In genomic region chr5:176638437-176638836, GRCh38 we compare ENCODE assay signal across 39 cellular contexts. TPM values are rescaled to one million over a fixed set of nuclear protein-coding genes. Genes with fewer than 3 reads are reported as not detected.
"Had no signal": no experiment of that assay in that cellular context is flagged by ENCODE, and none has a peak within 500 bp of the region (broad histone marks: within the 10 kb centered on the region; RNA-seq: fewer than 3 reads in every experiment).

No MANE protein-coding gene starts in this region.

- H3K4me3 Mint-ChIP-seq: activated CD4-positive, alpha-beta memory T cell treated with anti-CD3 and anti-CD28 coated beads, Interleukin-2, amount 10 ng/mL, durations not matched to agents 7 days and 5 days; activated CD4-positive, alpha-beta T cell treated with anti-CD3 and anti-CD28 coated beads for 36 hours; activated CD4-positive, alpha-beta T cell treated with anti-CD3 and anti-CD28 coated beads, Interleukin-2, amount 10 ng/mL, durations not matched to agents 7 days and 5 days; activated CD8-positive, alpha-beta memory T cell treated with anti-CD3 and anti-CD28 coated beads, Interleukin-2, amount 10 ng/mL, durations not matched to agents 7 days and 5 days; activated CD8-positive, alpha-beta T cell treated with anti-CD3 and anti-CD28 coated beads, Interleukin-2, amount 10 ng/mL, durations not matched to agents 7 days and 5 days; activated naive CD4-positive, alpha-beta T cell treated with anti-CD3 and anti-CD28 coated beads, Interleukin-2, amount 10 ng/mL, durations not matched to agents 7 days and 5 days; activated naive CD4-positive, alpha-beta T cell treated with anti-CD3 and anti-CD28 coated beads, Interleukin-2, amount 50 U/mL, for 24 hours; activated naive CD8-positive, alpha-beta T cell; activated naive CD8-positive, alpha-beta T cell treated with anti-CD3 and anti-CD28 coated beads, Interleukin-2, amount 10 ng/mL, durations not matched to agents 7 days and 5 days; activated naive CD8-positive, alpha-beta T cell treated with anti-CD3 and anti-CD28 coated beads, Interleukin-2, amount 50 U/mL, for 24 hours; activated T-cell treated with anti-CD3 and anti-CD28 coated beads, Interleukin-2, amount 50 U/mL, for 24 hours; central memory CD8-positive, alpha-beta T cell; T-helper 1 cell treated with Interleukin-12 subunit alpha and Interleukin-12 subunit beta and Interleukin-4 antibody, amounts not matched to agents 30 μg/mL and 1 μg/mL, for 36 hours; T-helper 2 cell treated with Interferon-gamma antibody and Interleukin-4, amounts not matched to agents 5 μg/mL and 100 μg/mL, for 36 hours had no signal

- H3K4me1 Mint-ChIP-seq: activated CD4-positive, alpha-beta memory T cell treated with anti-CD3 and anti-CD28 coated beads, Interleukin-2, amount 10 ng/mL, durations not matched to agents 7 days and 5 days had no signal

- FAIRE-seq: bronchial epithelial cell, TTC549 had no signal

- H3K36me3 ChIP-seq: ascending aorta, cardiac muscle cell had no signal

- H3K27ac Mint-ChIP-seq: activated CD4-positive, alpha-beta memory T cell treated with anti-CD3 and anti-CD28 coated beads, Interleukin-2, amount 10 ng/mL, durations not matched to agents 7 days and 5 days; activated CD4-positive, alpha-beta T cell treated with anti-CD3 and anti-CD28 coated beads for 36 hours; activated CD4-positive, alpha-beta T cell treated with anti-CD3 and anti-CD28 coated beads, Interleukin-2, amount 10 ng/mL, durations not matched to agents 7 days and 5 days; activated CD8-positive, alpha-beta memory T cell treated with anti-CD3 and anti-CD28 coated beads, Interleukin-2, amount 10 ng/mL, durations not matched to agents 7 days and 5 days; activated CD8-positive, alpha-beta T cell treated with anti-CD3 and anti-CD28 coated beads, Interleukin-2, amount 10 ng/mL, durations not matched to agents 7 days and 5 days; activated naive CD4-positive, alpha-beta T cell treated with anti-CD3 and anti-CD28 coated beads, Interleukin-2, amount 10 ng/mL, durations not matched to agents 7 days and 5 days; activated naive CD4-positive, alpha-beta T cell treated with anti-CD3 and anti-CD28 coated beads, Interleukin-2, amount 50 U/mL, for 24 hours; activated naive CD8-positive, alpha-beta T cell; activated naive CD8-positive, alpha-beta T cell treated with anti-CD3 and anti-CD28 coated beads, Interleukin-2, amount 10 ng/mL, durations not matched to agents 7 days and 5 days; activated naive CD8-positive, alpha-beta T cell treated with anti-CD3 and anti-CD28 coated beads, Interleukin-2, amount 50 U/mL, for 24 hours; activated T-cell treated with anti-CD3 and anti-CD28 coated beads, Interleukin-2, amount 50 U/mL, for 24 hours; activated T-helper 2 cell treated with anti-CD3 and anti-CD28 coated beads, Interferon-gamma antibody, Interleukin-2, Interleukin-4, amounts not matched to agents 10 μg/mL and 5 μg/mL and 100 μg/mL, durations not matched to agents 14 hours and 24 hours and 36 hours; T-helper 1 cell treated with Interleukin-12 subunit alpha and Interleukin-12 subunit beta and Interleukin-4 antibody, amounts not matched to agents 30 μg/mL and 1 μg/mL, for 36 hours; T-helper 2 cell treated with Interferon-gamma antibody and Interleukin-4, amounts not matched to agents 5 μg/mL and 100 μg/mL, for 36 hours had no signal

- DNase-seq: activated CD4-positive, alpha-beta memory T cell treated with anti-CD3 and anti-CD28 coated beads, Interleukin-2, amount 10 ng/mL, durations not matched to agents 7 days and 5 days; activated CD4-positive, alpha-beta T cell treated with anti-CD3 and anti-CD28 coated beads for 1 hour; activated CD4-positive, alpha-beta T cell treated with anti-CD3 and anti-CD28 coated beads for 36 hours; activated CD4-positive, alpha-beta T cell treated with anti-CD3 and anti-CD28 coated beads for 48 hours; activated CD4-positive, alpha-beta T cell treated with anti-CD3 and anti-CD28 coated beads, Interleukin-2, amount 10 ng/mL, durations not matched to agents 7 days and 5 days; activated CD4-positive, alpha-beta T cell treated with anti-CD3 and anti-CD28 coated beads, Interleukin-2, amount 50 U/mL, for 48 hours; activated CD4-positive, CD25-positive, alpha-beta regulatory T cell; activated CD8-positive, alpha-beta memory T cell treated with anti-CD3 and anti-CD28 coated beads for 24 hours; activated CD8-positive, alpha-beta memory T cell treated with anti-CD3 and anti-CD28 coated beads, Interleukin-2, amount 10 ng/mL, durations not matched to agents 7 days and 5 days; activated CD8-positive, alpha-beta memory T cell treated with anti-CD3 and anti-CD28 coated beads, Interleukin-2, amount 50 U/mL, for 48 hours; activated CD8-positive, alpha-beta T cell treated with anti-CD3 and anti-CD28 coated beads, Interleukin-2, amount 10 ng/mL, durations not matched to agents 7 days and 5 days; activated effector memory CD4-positive, alpha-beta T cell treated with Interleukin-2 at 50 U/mL for 16 hours; activated gamma-delta T cell; activated naive CD4-positive, alpha-beta T cell treated with anti-CD3 and anti-CD28 coated beads, Interleukin-2, amount 10 ng/mL, durations not matched to agents 7 days and 5 days; activated naive CD4-positive, alpha-beta T cell treated with Interleukin-2 at 50 U/mL for 16 hours; activated naive CD8-positive, alpha-beta T cell treated with anti-CD3 and anti-CD28 coated beads, Interleukin-2, amount 10 ng/mL, durations not matched to agents 7 days and 5 days; activated naive CD8-positive, alpha-beta T cell treated with anti-CD3 and anti-CD28 coated beads, Interleukin-2, amount 50 U/mL, for 24 hours; activated T-cell treated with anti-CD3 and anti-CD28 coated beads, Interleukin-2, amount 50 U/mL, for 24 hours; activated T-cell treated with anti-CD3 and anti-CD28 coated beads, Interleukin-2, amount 50 U/mL, for 48 hours; amygdala; anterior cingulate cortex; caudate nucleus; cerebellar nuclear complex; T-helper 1 cell; T-helper 2 cell; T-helper 9 cell had no signal

- H3K4me3 ChIP-seq: ascending aorta, cardiac muscle cell had no signal

- H3K27ac ChIP-seq: ascending aorta, cardiac muscle cell had no signal

- H3K36me3 Mint-ChIP-seq: activated CD8-positive, alpha-beta memory T cell treated with anti-CD3 and anti-CD28 coated beads, Interleukin-2, amount 10 ng/mL, durations not matched to agents 7 days and 5 days; activated naive CD4-positive, alpha-beta T cell treated with anti-CD3 and anti-CD28 coated beads, Interleukin-2, amount 10 ng/mL, durations not matched to agents 7 days and 5 days; activated naive CD4-positive, alpha-beta T cell treated with anti-CD3 and anti-CD28 coated beads, Interleukin-2, amount 50 U/mL, for 24 hours; activated naive CD8-positive, alpha-beta T cell; activated naive CD8-positive, alpha-beta T cell treated with anti-CD3 and anti-CD28 coated beads, Interleukin-2, amount 10 ng/mL, durations not matched to agents 7 days and 5 days; brain had no signal

- ATAC-seq: activated CD4-positive, alpha-beta T cell treated with anti-CD3 and anti-CD28 coated beads for 36 hours; activated CD4-positive, CD25-positive, alpha-beta regulatory T cell treated with anti-CD3 and anti-CD28 coated beads, Interleukin-2, amount 50 U/mL, for 24 hours; activated CD8-positive, alpha-beta memory T cell treated with anti-CD3 and anti-CD28 coated beads, Interleukin-2, amount 10 ng/mL, durations not matched to agents 7 days and 5 days; activated CD8-positive, alpha-beta T cell treated with anti-CD3 and anti-CD28 coated beads, Interleukin-2, amount 10 ng/mL, durations not matched to agents 7 days and 5 days; activated naive CD8-positive, alpha-beta T cell treated with anti-CD3 and anti-CD28 coated beads, Interleukin-2, amount 50 U/mL, for 24 hours had no signal

- H3K9me3 ChIP-seq: ascending aorta had no signal

- H3K27me3 ChIP-seq: ascending aorta, cardiac muscle cell had no signal

- H3K4me1 ChIP-seq: ascending aorta had no signal

- H3K9me3 Mint-ChIP-seq: activated CD4-positive, alpha-beta memory T cell treated with anti-CD3 and anti-CD28 coated beads, Interleukin-2, amount 10 ng/mL, durations not matched to agents 7 days and 5 days; activated CD4-positive, alpha-beta T cell treated with anti-CD3 and anti-CD28 coated beads, Interleukin-2, amount 10 ng/mL, durations not matched to agents 7 days and 5 days; activated naive CD4-positive, alpha-beta T cell treated with anti-CD3 and anti-CD28 coated beads, Interleukin-2, amount 10 ng/mL, durations not matched to agents 7 days and 5 days; activated naive CD4-positive, alpha-beta T cell treated with anti-CD3 and anti-CD28 coated beads, Interleukin-2, amount 50 U/mL, for 24 hours; activated naive CD8-positive, alpha-beta T cell treated with anti-CD3 and anti-CD28 coated beads, Interleukin-2, amount 10 ng/mL, durations not matched to agents 7 days and 5 days; activated naive CD8-positive, alpha-beta T cell treated with anti-CD3 and anti-CD28 coated beads, Interleukin-2, amount 50 U/mL, for 24 hours; activated T-cell treated with anti-CD3 and anti-CD28 coated beads, Interleukin-2, amount 50 U/mL, for 24 hours; activated T-helper 2 cell treated with anti-CD3 and anti-CD28 coated beads, Interferon-gamma antibody, Interleukin-2, Interleukin-4, amounts not matched to agents 10 μg/mL and 5 μg/mL and 100 μg/mL, durations not matched to agents 14 hours and 24 hours and 36 hours; central memory CD8-positive, alpha-beta T cell; T-helper 1 cell treated with Interleukin-12 subunit alpha and Interleukin-12 subunit beta and Interleukin-4 antibody, amounts not matched to agents 30 μg/mL and 1 μg/mL, for 36 hours; T-helper 2 cell treated with Interferon-gamma antibody and Interleukin-4, amounts not matched to agents 5 μg/mL and 100 μg/mL, for 36 hours had no signal

RNA-seq across cellular contexts. Expression of gene EIF4E1B, which starts 8.0 kb away (rescaled TPM):
- total RNA-seq: activated CD4-positive, alpha-beta memory T cell treated with anti-CD3 and anti-CD28 coated beads, Interleukin-2, amount 10 ng/mL, durations not matched to agents 7 days and 5 days; activated CD4-positive, alpha-beta T cell treated with anti-CD3 and anti-CD28 coated beads for 36 hours; activated CD4-positive, alpha-beta T cell treated with anti-CD3 and anti-CD28 coated beads, Interleukin-2, amount 10 ng/mL, durations not matched to agents 7 days and 5 days; activated CD8-positive, alpha-beta memory T cell treated with anti-CD3 and anti-CD28 coated beads, Interleukin-2, amount 10 ng/mL, durations not matched to agents 7 days and 5 days; activated CD8-positive, alpha-beta T cell treated with anti-CD3 and anti-CD28 coated beads, Interleukin-2, amount 10 ng/mL, durations not matched to agents 7 days and 5 days; activated naive CD8-positive, alpha-beta T cell treated with anti-CD3 and anti-CD28 coated beads, Interleukin-2, amount 10 ng/mL, durations not matched to agents 7 days and 5 days; activated T-helper 2 cell treated with anti-CD3 and anti-CD28 coated beads, Interferon-gamma antibody, Interleukin-2, Interleukin-4, amounts not matched to agents 10 μg/mL and 5 μg/mL and 100 μg/mL, durations not matched to agents 14 hours and 24 hours and 36 hours; ascending aorta; bronchial epithelial cell; cardiac muscle cell; chondrocyte had no signal
- polyA plus RNA-seq: cardiac muscle cell had no signal

RNA-seq across cellular contexts. Expression of gene SNCB, which starts 8.1 kb away (rescaled TPM):
- total RNA-seq: activated CD4-positive, alpha-beta memory T cell treated with anti-CD3 and anti-CD28 coated beads, Interleukin-2, amount 10 ng/mL, durations not matched to agents 7 days and 5 days; activated CD4-positive, alpha-beta T cell treated with anti-CD3 and anti-CD28 coated beads, Interleukin-2, amount 10 ng/mL, durations not matched to agents 7 days and 5 days; activated CD8-positive, alpha-beta memory T cell treated with anti-CD3 and anti-CD28 coated beads, Interleukin-2, amount 10 ng/mL, durations not matched to agents 7 days and 5 days; activated CD8-positive, alpha-beta T cell treated with anti-CD3 and anti-CD28 coated beads, Interleukin-2, amount 10 ng/mL, durations not matched to agents 7 days and 5 days; activated T-helper 2 cell treated with anti-CD3 and anti-CD28 coated beads, Interferon-gamma antibody, Interleukin-2, Interleukin-4, amounts not matched to agents 10 μg/mL and 5 μg/mL and 100 μg/mL, durations not matched to agents 14 hours and 24 hours and 36 hours; ascending aorta; bronchial epithelial cell had no signal

RNA-seq across cellular contexts. Expression of gene GPRIN1, which starts 28.5 kb away (rescaled TPM):
- total RNA-seq: ascending aorta had no signal
